ENCODE assay signal across 1 cellular context in genomic region chr2:134119672-134120159, GRCh38.
TF ChIP-seq lines count a peak whose summit lies in the region.

No MANE protein-coding gene starts in this region.

TF ChIP-seq in HepG2, 621 proteins besides CTCF, POLR2A, EP300 and RAD21 (continued from another document and continues in another):
- TF ChIP-seq, protein P1, sequence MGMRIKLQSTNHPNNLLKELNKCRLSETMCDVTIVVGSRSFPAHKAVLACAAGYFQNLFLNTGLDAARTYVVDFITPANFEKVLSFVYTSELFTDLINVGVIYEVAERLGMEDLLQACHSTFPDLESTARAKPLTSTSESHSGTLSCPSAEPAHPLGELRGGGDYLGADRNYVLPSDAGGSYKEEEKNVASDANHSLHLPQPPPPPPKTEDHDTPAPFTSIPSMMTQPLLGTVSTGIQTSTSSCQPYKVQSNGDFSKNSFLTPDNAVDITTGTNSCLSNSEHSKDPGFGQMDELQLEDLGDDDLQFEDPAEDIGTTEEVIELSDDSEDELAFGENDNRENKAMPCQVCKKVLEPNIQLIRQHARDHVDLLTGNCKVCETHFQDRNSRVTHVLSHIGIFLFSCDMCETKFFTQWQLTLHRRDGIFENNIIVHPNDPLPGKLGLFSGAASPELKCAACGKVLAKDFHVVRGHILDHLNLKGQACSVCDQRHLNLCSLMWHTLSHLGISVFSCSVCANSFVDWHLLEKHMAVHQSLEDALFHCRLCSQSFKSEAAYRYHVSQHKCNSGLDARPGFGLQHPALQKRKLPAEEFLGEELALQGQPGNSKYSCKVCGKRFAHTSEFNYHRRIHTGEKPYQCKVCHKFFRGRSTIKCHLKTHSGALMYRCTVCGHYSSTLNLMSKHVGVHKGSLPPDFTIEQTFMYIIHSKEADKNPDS (CRISPR knock-in tag; IDR thresholded peaks at IDR 0.05): no peak
- TF ChIP-seq ZNF782 (CRISPR knock-in tag; IDR thresholded peaks at IDR 0.05; ENCODE audit: borderline replicate concordance) (peak; percentile 79; the same call in 1 of the 2 replicates), KDM2A (CRISPR knock-in tag; IDR thresholded peaks at IDR 0.05; ENCODE audit: borderline replicate concordance, low read depth) (peak; percentile 79), KAT8 (CRISPR knock-in tag; IDR thresholded peaks at IDR 0.05) (peak; percentile 78), ZNF343 (CRISPR knock-in tag; IDR thresholded peaks at IDR 0.05) (no peak), BCL3 (CRISPR knock-in tag; IDR thresholded peaks at IDR 0.05) (0 out of 2 replicates have a peak, but pooled peaks have one; percentile 50), RAD51 (IDR thresholded peaks at IDR 0.05; ENCODE audit: borderline replicate concordance) (no peak), ZNF615 (CRISPR knock-in tag; IDR thresholded peaks at IDR 0.05; ENCODE audit: borderline replicate concordance) (no peak), HDAC6 (IDR thresholded peaks at IDR 0.05; ENCODE audit: low read depth, low read length) (no peak), SPEN (CRISPR knock-in tag; IDR thresholded peaks at IDR 0.05; ENCODE audit: low read depth) (peak; percentile 34; the same call in 1 of the 2 replicates), HNRNPK (IDR thresholded peaks at IDR 0.05; ENCODE audit: low read depth, low read length, poor library complexity, severe bottlenecking) (no peak), SATB2 (CRISPR knock-in tag; IDR thresholded peaks at IDR 0.05) (peak; percentile 46; the same call in 1 of the 2 replicates), TGIF2 (CRISPR knock-in tag; IDR thresholded peaks at IDR 0.05) (peak; percentile 84), ZNF446 (CRISPR knock-in tag; IDR thresholded peaks at IDR 0.05) (no peak), ZNF329 (CRISPR knock-in tag; IDR thresholded peaks at IDR 0.05; ENCODE audit: low read depth) (peak; percentile 90), ZNF772 (CRISPR knock-in tag; IDR thresholded peaks at IDR 0.05) (no peak), ZNF326 (CRISPR knock-in tag; IDR thresholded peaks at IDR 0.05; ENCODE audit: borderline replicate concordance) (no peak), ZBTB38 (CRISPR knock-in tag; IDR thresholded peaks at IDR 0.05) (0 out of 2 replicates have a peak, but pooled peaks have one; percentile 23), NFYC (CRISPR knock-in tag; IDR thresholded peaks at IDR 0.05) (peak; percentile 72), GTF3A (CRISPR knock-in tag; conservative IDR thresholded peaks at IDR 0.05) (0 out of 2 replicates have a peak, but pooled peaks have one; percentile 61), ZNF766 (CRISPR knock-in tag; IDR thresholded peaks at IDR 0.05; ENCODE audit: borderline replicate concordance) (peak; percentile 78; the same call in 1 of the 2 replicates), HIC2 (CRISPR knock-in tag; IDR thresholded peaks at IDR 0.05; ENCODE audit: low read depth) (no peak; the same call in 1 of the 2 replicates), SOX6 (IDR thresholded peaks at IDR 0.05) (no peak), SOX6 (CRISPR knock-in tag; IDR thresholded peaks at IDR 0.05) (peak; percentile 53), RXRB (CRISPR knock-in tag; IDR thresholded peaks at IDR 0.05; ENCODE audit: borderline replicate concordance) (peak; percentile 50; the same call in 1 of the 2 replicates), ZNF781 (CRISPR knock-in tag; IDR thresholded peaks at IDR 0.05; ENCODE audit: borderline replicate concordance, not compliant biosample characterization) (peak; percentile 47), RFX3 (CRISPR knock-in tag; IDR thresholded peaks at IDR 0.05) (no peak), ZNF232 (CRISPR knock-in tag; IDR thresholded peaks at IDR 0.05; ENCODE audit: borderline replicate concordance) (peak; percentile 91), SALL2 (CRISPR knock-in tag; IDR thresholded peaks at IDR 0.05) (peak; percentile 78; the same call in 1 of the 2 replicates), CBX1 (IDR thresholded peaks at IDR 0.05; ENCODE audit: low read depth) (no peak), IKZF1 (IDR thresholded peaks at IDR 0.05) (no peak), ZFAT (CRISPR knock-in tag; conservative IDR thresholded peaks at IDR 0.05) (no peak), NBN (conservative IDR thresholded peaks at IDR 0.05) (no peak), ZNF572 (CRISPR knock-in tag; IDR thresholded peaks at IDR 0.05) (peak; percentile 56; the same call in 1 of the 2 replicates), THYN1 (CRISPR knock-in tag; IDR thresholded peaks at IDR 0.05; ENCODE audit: borderline replicate concordance, low read depth) (no peak), ZNF205 (CRISPR knock-in tag; IDR thresholded peaks at IDR 0.05) (peak; percentile 36; the same call in 1 of the 2 replicates), ZNF841 (CRISPR knock-in tag; IDR thresholded peaks at IDR 0.05; ENCODE audit: borderline replicate concordance) (no peak)
- TF ChIP-seq, protein P2, sequence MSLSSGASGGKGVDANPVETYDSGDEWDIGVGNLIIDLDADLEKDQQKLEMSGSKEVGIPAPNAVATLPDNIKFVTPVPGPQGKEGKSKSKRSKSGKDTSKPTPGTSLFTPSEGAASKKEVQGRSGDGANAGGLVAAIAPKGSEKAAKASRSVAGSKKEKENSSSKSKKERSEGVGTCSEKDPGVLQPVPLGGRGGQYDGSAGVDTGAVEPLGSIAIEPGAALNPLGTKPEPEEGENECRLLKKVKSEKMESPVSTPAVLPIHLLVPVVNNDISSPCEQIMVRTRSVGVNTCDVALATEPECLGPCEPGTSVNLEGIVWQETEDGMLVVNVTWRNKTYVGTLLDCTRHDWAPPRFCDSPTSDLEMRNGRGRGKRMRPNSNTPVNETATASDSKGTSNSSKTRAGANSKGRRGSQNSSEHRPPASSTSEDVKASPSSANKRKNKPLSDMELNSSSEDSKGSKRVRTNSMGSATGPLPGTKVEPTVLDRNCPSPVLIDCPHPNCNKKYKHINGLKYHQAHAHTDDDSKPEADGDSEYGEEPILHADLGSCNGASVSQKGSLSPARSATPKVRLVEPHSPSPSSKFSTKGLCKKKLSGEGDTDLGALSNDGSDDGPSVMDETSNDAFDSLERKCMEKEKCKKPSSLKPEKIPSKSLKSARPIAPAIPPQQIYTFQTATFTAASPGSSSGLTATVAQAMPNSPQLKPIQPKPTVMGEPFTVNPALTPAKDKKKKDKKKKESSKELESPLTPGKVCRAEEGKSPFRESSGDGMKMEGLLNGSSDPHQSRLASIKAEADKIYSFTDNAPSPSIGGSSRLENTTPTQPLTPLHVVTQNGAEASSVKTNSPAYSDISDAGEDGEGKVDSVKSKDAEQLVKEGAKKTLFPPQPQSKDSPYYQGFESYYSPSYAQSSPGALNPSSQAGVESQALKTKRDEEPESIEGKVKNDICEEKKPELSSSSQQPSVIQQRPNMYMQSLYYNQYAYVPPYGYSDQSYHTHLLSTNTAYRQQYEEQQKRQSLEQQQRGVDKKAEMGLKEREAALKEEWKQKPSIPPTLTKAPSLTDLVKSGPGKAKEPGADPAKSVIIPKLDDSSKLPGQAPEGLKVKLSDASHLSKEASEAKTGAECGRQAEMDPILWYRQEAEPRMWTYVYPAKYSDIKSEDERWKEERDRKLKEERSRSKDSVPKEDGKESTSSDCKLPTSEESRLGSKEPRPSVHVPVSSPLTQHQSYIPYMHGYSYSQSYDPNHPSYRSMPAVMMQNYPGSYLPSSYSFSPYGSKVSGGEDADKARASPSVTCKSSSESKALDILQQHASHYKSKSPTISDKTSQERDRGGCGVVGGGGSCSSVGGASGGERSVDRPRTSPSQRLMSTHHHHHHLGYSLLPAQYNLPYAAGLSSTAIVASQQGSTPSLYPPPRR (CRISPR knock-in tag; IDR thresholded peaks at IDR 0.05; ENCODE audit: borderline replicate concordance): peak; percentile 58; the same call in 1 of the 2 replicates
- TF ChIP-seq, protein P3, sequence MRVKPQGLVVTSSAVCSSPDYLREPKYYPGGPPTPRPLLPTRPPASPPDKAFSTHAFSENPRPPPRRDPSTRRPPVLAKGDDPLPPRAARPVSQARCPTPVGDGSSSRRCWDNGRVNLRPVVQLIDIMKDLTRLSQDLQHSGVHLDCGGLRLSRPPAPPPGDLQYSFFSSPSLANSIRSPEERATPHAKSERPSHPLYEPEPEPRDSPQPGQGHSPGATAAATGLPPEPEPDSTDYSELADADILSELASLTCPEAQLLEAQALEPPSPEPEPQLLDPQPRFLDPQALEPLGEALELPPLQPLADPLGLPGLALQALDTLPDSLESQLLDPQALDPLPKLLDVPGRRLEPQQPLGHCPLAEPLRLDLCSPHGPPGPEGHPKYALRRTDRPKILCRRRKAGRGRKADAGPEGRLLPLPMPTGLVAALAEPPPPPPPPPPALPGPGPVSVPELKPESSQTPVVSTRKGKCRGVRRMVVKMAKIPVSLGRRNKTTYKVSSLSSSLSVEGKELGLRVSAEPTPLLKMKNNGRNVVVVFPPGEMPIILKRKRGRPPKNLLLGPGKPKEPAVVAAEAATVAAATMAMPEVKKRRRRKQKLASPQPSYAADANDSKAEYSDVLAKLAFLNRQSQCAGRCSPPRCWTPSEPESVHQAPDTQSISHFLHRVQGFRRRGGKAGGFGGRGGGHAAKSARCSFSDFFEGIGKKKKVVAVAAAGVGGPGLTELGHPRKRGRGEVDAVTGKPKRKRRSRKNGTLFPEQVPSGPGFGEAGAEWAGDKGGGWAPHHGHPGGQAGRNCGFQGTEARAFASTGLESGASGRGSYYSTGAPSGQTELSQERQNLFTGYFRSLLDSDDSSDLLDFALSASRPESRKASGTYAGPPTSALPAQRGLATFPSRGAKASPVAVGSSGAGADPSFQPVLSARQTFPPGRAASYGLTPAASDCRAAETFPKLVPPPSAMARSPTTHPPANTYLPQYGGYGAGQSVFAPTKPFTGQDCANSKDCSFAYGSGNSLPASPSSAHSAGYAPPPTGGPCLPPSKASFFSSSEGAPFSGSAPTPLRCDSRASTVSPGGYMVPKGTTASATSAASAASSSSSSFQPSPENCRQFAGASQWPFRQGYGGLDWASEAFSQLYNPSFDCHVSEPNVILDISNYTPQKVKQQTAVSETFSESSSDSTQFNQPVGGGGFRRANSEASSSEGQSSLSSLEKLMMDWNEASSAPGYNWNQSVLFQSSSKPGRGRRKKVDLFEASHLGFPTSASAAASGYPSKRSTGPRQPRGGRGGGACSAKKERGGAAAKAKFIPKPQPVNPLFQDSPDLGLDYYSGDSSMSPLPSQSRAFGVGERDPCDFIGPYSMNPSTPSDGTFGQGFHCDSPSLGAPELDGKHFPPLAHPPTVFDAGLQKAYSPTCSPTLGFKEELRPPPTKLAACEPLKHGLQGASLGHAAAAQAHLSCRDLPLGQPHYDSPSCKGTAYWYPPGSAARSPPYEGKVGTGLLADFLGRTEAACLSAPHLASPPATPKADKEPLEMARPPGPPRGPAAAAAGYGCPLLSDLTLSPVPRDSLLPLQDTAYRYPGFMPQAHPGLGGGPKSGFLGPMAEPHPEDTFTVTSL (CRISPR knock-in tag; IDR thresholded peaks at IDR 0.05; ENCODE audit: borderline replicate concordance): no peak; the same call in 1 of the 2 replicates
- TF ChIP-seq, protein P4, sequence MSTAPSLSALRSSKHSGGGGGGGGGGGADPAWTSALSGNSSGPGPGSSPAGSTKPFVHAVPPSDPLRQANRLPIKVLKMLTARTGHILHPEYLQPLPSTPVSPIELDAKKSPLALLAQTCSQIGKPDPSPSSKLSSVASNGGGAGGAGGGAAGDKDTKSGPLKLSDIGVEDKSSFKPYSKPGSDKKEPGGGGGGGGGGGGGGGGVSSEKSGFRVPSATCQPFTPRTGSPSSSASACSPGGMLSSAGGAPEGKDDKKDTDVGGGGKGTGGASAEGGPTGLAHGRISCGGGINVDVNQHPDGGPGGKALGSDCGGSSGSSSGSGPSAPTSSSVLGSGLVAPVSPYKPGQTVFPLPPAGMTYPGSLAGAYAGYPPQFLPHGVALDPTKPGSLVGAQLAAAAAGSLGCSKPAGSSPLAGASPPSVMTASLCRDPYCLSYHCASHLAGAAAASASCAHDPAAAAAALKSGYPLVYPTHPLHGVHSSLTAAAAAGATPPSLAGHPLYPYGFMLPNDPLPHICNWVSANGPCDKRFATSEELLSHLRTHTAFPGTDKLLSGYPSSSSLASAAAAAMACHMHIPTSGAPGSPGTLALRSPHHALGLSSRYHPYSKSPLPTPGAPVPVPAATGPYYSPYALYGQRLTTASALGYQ (CRISPR knock-in tag; IDR thresholded peaks at IDR 0.05): peak; percentile 75
- TF ChIP-seq, protein P5, sequence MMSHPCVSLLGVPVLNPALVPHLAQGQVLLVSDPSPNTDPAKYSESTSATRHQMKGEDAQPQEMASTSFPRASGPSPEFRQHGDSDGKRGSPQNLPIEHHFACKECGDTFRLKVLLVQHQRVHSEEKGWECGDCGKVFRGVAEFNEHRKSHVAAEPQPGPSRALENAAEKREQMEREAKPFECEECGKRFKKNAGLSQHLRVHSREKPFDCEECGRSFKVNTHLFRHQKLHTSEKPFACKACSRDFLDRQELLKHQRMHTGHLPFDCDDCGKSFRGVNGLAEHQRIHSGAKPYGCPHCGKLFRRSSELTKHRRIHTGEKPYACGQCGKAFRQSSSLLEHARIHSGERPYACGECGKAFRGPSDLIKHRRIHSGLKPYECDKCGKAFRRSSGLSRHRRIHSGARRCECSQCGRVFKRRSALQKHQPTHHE (CRISPR knock-in tag; IDR thresholded peaks at IDR 0.05; ENCODE audit: borderline replicate concordance): peak; percentile 34; the same call in 1 of the 2 replicates
- TF ChIP-seq, protein P6, sequence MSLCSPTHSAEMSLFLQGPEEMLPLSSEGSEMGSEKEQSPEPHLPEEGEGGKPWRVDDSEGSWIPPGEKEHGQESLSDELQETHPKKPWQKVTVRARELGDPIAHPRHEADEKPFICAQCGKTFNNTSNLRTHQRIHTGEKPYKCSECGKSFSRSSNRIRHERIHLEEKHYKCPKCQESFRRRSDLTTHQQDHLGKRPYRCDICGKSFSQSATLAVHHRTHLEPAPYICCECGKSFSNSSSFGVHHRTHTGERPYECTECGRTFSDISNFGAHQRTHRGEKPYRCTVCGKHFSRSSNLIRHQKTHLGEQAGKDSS (CRISPR knock-in tag; IDR thresholded peaks at IDR 0.05; ENCODE audit: borderline replicate concordance, low read depth): peak; percentile 91; the same call in 1 of the 2 replicates
